ENCODE assay signal across 14 cellular contexts in the genomic region with DNA sequence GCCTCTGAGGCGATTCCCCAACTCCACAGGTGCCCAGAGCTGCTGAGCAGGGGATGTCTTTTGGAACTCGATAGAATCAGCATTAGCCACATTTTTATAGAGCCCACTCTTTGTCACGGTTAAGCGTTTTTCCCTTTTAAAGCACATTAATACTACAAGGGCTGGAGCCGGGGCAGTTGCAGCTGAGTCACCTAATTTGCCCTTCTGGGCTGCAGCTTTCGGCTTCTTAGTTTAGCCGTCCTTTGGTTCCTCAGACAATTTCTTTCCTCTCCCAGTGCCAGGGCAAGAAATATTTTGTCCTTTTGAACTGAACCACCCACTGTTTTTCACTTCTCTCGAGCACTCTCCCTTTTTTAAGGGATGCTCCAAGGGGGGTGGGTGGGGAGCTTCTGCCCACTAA. TPM values are rescaled to one million over a fixed set of nuclear protein-coding genes. Genes with fewer than 3 reads are reported as not detected.
DNase-seq lines count a peak whose midpoint lies in the region; ATAC-seq and TF ChIP-seq lines count a peak whose summit lies in the region.
"Had no signal": no experiment of that assay in that cellular context is flagged by ENCODE, and none has a peak within 500 bp of the region (broad histone marks: within the 10 kb centered on the region; RNA-seq: fewer than 3 reads in every experiment).

No MANE protein-coding gene starts in this region.

- peak overlapping the region; percentile 25 for H3K27ac Mint-ChIP-seq in osteocyte (ENCODE audit: unreplicated experiment)
- no peak overlapping the region for H3K27ac Mint-ChIP-seq in stimulated activated memory B cell treated with anti-CD40 and anti-IgM and Interleukin-4, amounts not matched to agents 10 μg/mL and 1 μg/mL and 100 μg/mL, for 72 hours
- H3K27ac Mint-ChIP-seq in activated T-cell treated with anti-CD3 and anti-CD28 coated beads, Interleukin-2, amount 50 U/mL, for 72 hours: no peak overlapping the region
- no peak overlapping the region for H3K27ac Mint-ChIP-seq in naive thymus-derived CD8-positive, alpha-beta T cell

- TF ChIP-seq CTCF in osteocyte (IDR thresholded peaks at IDR 0.05): no peak

- no peaks in the 10 kb centered on the region for H3K27me3 Mint-ChIP-seq in osteocyte (ENCODE audit: unreplicated experiment)
- peaks cover 52% of the 10 kb centered on the region for H3K27me3 Mint-ChIP-seq in stimulated activated memory B cell treated with anti-CD40 and anti-IgM and Interleukin-4, amounts not matched to agents 10 μg/mL and 1 μg/mL and 100 μg/mL, for 72 hours
- peaks cover 61% of the 10 kb centered on the region for H3K27me3 Mint-ChIP-seq in activated T-cell treated with anti-CD3 and anti-CD28 coated beads, Interleukin-2, amount 50 U/mL, for 72 hours (ENCODE audit: low read depth)
- H3K27me3 Mint-ChIP-seq in naive thymus-derived CD8-positive, alpha-beta T cell: peaks cover 15 to 30% (median 27%) of the 10 kb centered on the region in 5 donors

- H3K36me3 Mint-ChIP-seq in osteocyte (ENCODE audit: unreplicated experiment): peaks cover 2% of the 10 kb centered on the region
- peaks cover 9% of the 10 kb centered on the region for H3K36me3 Mint-ChIP-seq in stimulated activated memory B cell treated with anti-CD40 and anti-IgM and Interleukin-4, amounts not matched to agents 10 μg/mL and 1 μg/mL and 100 μg/mL, for 72 hours
- H3K36me3 Mint-ChIP-seq in activated T-cell treated with anti-CD3 and anti-CD28 coated beads, Interleukin-2, amount 50 U/mL, for 72 hours (ENCODE audit: insufficient read depth in 2 of 2): peaks cover 4 to 9% of the 10 kb centered on the region in 2 donors
- peaks cover 0 to 6% (median 4%) of the 10 kb centered on the region in 3 donors for H3K36me3 Mint-ChIP-seq in naive thymus-derived CD8-positive, alpha-beta T cell

- POLR2A ChIA-PET in naive thymus-derived CD8-positive, alpha-beta T cell (lab: Charles Lee): no interaction called here

- H3K9me3 Mint-ChIP-seq in osteocyte (ENCODE audit: unreplicated experiment): no peaks in the 10 kb centered on the region
- H3K9me3 Mint-ChIP-seq in stimulated activated memory B cell treated with anti-CD40 and anti-IgM and Interleukin-4, amounts not matched to agents 10 μg/mL and 1 μg/mL and 100 μg/mL, for 72 hours: peaks cover 6% of the 10 kb centered on the region
- H3K9me3 Mint-ChIP-seq in activated T-cell treated with anti-CD3 and anti-CD28 coated beads, Interleukin-2, amount 50 U/mL, for 72 hours: peaks cover 2 to 4% of the 10 kb centered on the region in 2 donors
- peaks cover 0 to 11% (median 3%) of the 10 kb centered on the region in 9 donors for H3K9me3 Mint-ChIP-seq in naive thymus-derived CD8-positive, alpha-beta T cell

- DNase-seq in Daoy (ENCODE audit: low read depth): peak; percentile 54
- peak; percentile 14 for DNase-seq in MV-4-11 (lab: John Stamatoyannopoulos, UW)
- peak; percentile 30 for DNase-seq in dedifferentiated amniotic fluid mesenchymal stem cell (ENCODE audit: extremely low spot score)
- DNase-seq in osteocyte (ENCODE audit: extremely low spot score, unreplicated experiment): no peak
- DNase-seq in activated T-cell treated with anti-CD3 and anti-CD28 coated beads, Interleukin-2, amount 50 U/mL, for 72 hours: no peak
- no peak for DNase-seq in naive thymus-derived CD8-positive, alpha-beta T cell
- DNase-seq: erythroblast, GF-D8, NCI-H1105, NCI-H524 treated with DMSO at 0.1 percent for 48 hours, posterior cingulate gyrus had no signal

- peak overlapping the region; percentile 10 for H3K4me3 Mint-ChIP-seq in osteocyte (ENCODE audit: unreplicated experiment)
- H3K4me3 Mint-ChIP-seq in stimulated activated memory B cell treated with anti-CD40 and anti-IgM and Interleukin-4, amounts not matched to agents 10 μg/mL and 1 μg/mL and 100 μg/mL, for 72 hours: no peak overlapping the region
- no peak overlapping the region for H3K4me3 Mint-ChIP-seq in activated T-cell treated with anti-CD3 and anti-CD28 coated beads, Interleukin-2, amount 50 U/mL, for 72 hours
- no peak overlapping the region for H3K4me3 Mint-ChIP-seq in naive thymus-derived CD8-positive, alpha-beta T cell

- no peak for ATAC-seq in stimulated activated memory B cell treated with anti-CD40 and anti-IgM and Interleukin-4, amounts not matched to agents 10 μg/mL and 1 μg/mL and 100 μg/mL, for 72 hours
- ATAC-seq in activated T-cell treated with anti-CD3 and anti-CD28 coated beads, Interleukin-2, amount 50 U/mL, for 72 hours (replicated peaks in 1 of 2): no peak
- ATAC-seq in naive thymus-derived CD8-positive, alpha-beta T cell: no peak
- ATAC-seq in GM21360 (IDR thresholded peaks at IDR 0.05; ENCODE audit: unreplicated experiment): no peak
- ATAC-seq: Right ventricle myocardium inferior had no signal

- peaks cover 34% of the 10 kb centered on the region for H3K4me1 Mint-ChIP-seq in osteocyte (ENCODE audit: unreplicated experiment)
- H3K4me1 Mint-ChIP-seq in stimulated activated memory B cell treated with anti-CD40 and anti-IgM and Interleukin-4, amounts not matched to agents 10 μg/mL and 1 μg/mL and 100 μg/mL, for 72 hours: peaks cover 32% of the 10 kb centered on the region
- peaks cover 28% of the 10 kb centered on the region for H3K4me1 Mint-ChIP-seq in activated T-cell treated with anti-CD3 and anti-CD28 coated beads, Interleukin-2, amount 50 U/mL, for 72 hours (ENCODE audit: low read depth)
- H3K4me1 Mint-ChIP-seq in naive thymus-derived CD8-positive, alpha-beta T cell: peaks cover 9 to 25% (median 16%) of the 10 kb centered on the region in 4 donors

RNA-seq across cellular contexts. Expression of gene NFATC2, which starts 23.2 kb away (rescaled TPM):
- total RNA-seq in Daoy (2014; rRNA removed; shearing (Covaris generic)): 0.18 and 0.40 TPM in 2 replicates
- total RNA-seq in osteocyte: 0.34 and 0.89 TPM in 2 replicates
- total RNA-seq in activated T-cell treated with anti-CD3 and anti-CD28 coated beads, Interleukin-2, amount 50 U/mL, for 72 hours: 10 to 100 TPM; 29.4 to 39.9 TPM
- 10 to 100 TPM; 34.0 to 36.3 TPM for total RNA-seq in naive thymus-derived CD8-positive, alpha-beta T cell
- 10 to 100 TPM; 14.5 to 23.8 (median 14.5) TPM for polyA plus RNA-seq in naive thymus-derived CD8-positive, alpha-beta T cell

Comparison
In these comparisons a context has a peak if more than half of its experiments do, and no peak if none do; other contexts are left out.
1. DNase-seq: peak in Daoy (single experiment), MV-4-11 (single experiment) and dedifferentiated amniotic fluid mesenchymal stem cell (single experiment); none in osteocyte (single experiment), activated T-cell treated with anti-CD3 and anti-CD28 coated beads, Interleukin-2, amount 50 U/mL, for 72 hours (0 of 2) and naive thymus-derived CD8-positive, alpha-beta T cell (0 of 10).
2. RNA of gene NFATC2, which starts 23.2 kb away (total RNA-seq): 29.4 to 39.9 TPM in activated T-cell treated with anti-CD3 and anti-CD28 coated beads, Interleukin-2, amount 50 U/mL, for 72 hours and 34.0 to 36.3 TPM in naive thymus-derived CD8-positive, alpha-beta T cell; 0.34 to 0.89 TPM in osteocyte and 0.18 to 0.40 TPM in Daoy; every median in the first group is over 10 times any median in the second.